In the genomic region with DNA sequence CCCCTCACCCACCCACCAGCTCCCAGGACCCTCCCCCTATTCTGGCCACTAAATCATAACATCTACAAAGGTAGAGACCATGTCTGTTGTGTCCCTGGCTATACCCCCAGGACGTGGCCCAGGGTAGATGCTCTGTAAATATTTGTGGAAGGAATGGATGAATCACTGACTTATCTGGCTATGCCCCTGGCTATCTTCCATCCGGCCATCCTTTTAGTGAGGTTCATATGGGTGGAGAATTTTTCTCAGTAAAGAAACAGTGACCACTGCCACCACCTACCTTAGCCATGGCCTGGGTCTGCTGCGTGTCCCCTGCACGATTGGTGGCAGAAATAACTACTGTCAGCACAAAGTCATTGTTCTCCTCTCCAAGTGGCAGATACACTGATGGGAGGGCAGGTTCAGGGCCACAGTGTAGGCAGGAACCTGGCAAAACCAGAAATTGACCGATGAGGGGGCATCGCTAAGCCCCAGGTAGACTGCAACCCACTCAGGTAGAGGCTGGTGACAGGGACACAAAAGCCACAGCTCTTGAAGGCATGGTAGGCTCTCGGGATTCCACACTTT, we compare ENCODE assay signal across 14 cellular contexts.
A peak's percentile ranks its signal among the peaks of the same experiment; 100 is the strongest.
DNase-seq lines count a peak whose midpoint lies in the region; ATAC-seq, FAIRE-seq and TF ChIP-seq lines count a peak whose summit lies in the region.
"Had no signal": no experiment of that assay in that cellular context is flagged by ENCODE, and none has a peak within 500 bp of the region (broad histone marks: within the 10 kb centered on the region; RNA-seq: fewer than 3 reads in every experiment).

No MANE protein-coding gene starts in this region.

- FAIRE-seq in urothelium cell line (lab: Jason Lieb, UNC): peak; percentile 86
- FAIRE-seq: GM12891 had no signal

- TF ChIP-seq CTCF in fibroblast of pulmonary artery (IDR thresholded peaks at IDR 0.05; ENCODE audit: low read length, missing control alignments): no peak

- DNase-seq in GM04503 (ENCODE audit: low read depth) (peak; percentile 28), fibroblast of pulmonary artery (ENCODE audit: low read depth) (peak; percentile 23), urothelium cell line (ENCODE audit: low spot score) (peak; percentile 62), AML-193 (lab: John Stamatoyannopoulos, UW) (no peak), hippocampal formation (lab: John Stamatoyannopoulos, UW) (no peak)
- DNase-seq in stimulated activated CD4-positive, alpha-beta T cell treated with anti-CD3 and anti-CD28 coated beads, Interleukin-2, amount 100 ng/mL, for 48 hours: no peak
- DNase-seq: anterior cingulate cortex; DMS 273 treated with DMSO at 0.1 percent for 48 hours; effector memory CD4-positive, alpha-beta T cell; heart right ventricle; SW 1271 had no signal

- ATAC-seq in SK-N-SH treated with all-trans-retinoic acid at 6 μM for 48 hours: peak; percentile 85
- ATAC-seq: activated CD4-positive, CD25-positive, alpha-beta regulatory T cell treated with anti-CD3 and anti-CD28 coated beads, Interleukin-2, amount 50 U/mL, for 24 hours; heart right ventricle had no signal

- H3K4me3 ChIP-seq in fibroblast of pulmonary artery (replicated peaks; ENCODE audit: low read depth, low read length): no peak overlapping the region
- H3K4me3 ChIP-seq: heart right ventricle had no signal

TF ChIP-seq in SK-N-SH treated with all-trans-retinoic acid at 6 μM for 48 hours, 23 proteins besides CTCF, POLR2A, EP300 and RAD21:
- no peak for TF ChIP-seq GLIS3 (CRISPR knock-in tag; IDR thresholded peaks at IDR 0.05)
- no peak for TF ChIP-seq ZNF565 (CRISPR knock-in tag; conservative IDR thresholded peaks at IDR 0.05; ENCODE audit: low read depth)
- no peak for TF ChIP-seq RARB (CRISPR knock-in tag; IDR thresholded peaks at IDR 0.05)
- no peak for TF ChIP-seq ZFP3 (CRISPR knock-in tag; IDR thresholded peaks at IDR 0.05)
- no peak for TF ChIP-seq ARNTL (CRISPR knock-in tag; IDR thresholded peaks at IDR 0.05; ENCODE audit: borderline replicate concordance, low read depth)
- TF ChIP-seq TOX (CRISPR knock-in tag; IDR thresholded peaks at IDR 0.05; ENCODE audit: borderline replicate concordance): no peak
- TF ChIP-seq ZNF70 (CRISPR knock-in tag; IDR thresholded peaks at IDR 0.05): no peak

Comparison
In these comparisons a context has a peak if more than half of its experiments do, and no peak if none do; other contexts are left out.
1. DNase-seq: peak in GM04503 (single experiment), fibroblast of pulmonary artery (single experiment) and urothelium cell line (single experiment); none in AML-193 (0 of 2), stimulated activated CD4-positive, alpha-beta T cell treated with anti-CD3 and anti-CD28 coated beads, Interleukin-2, amount 100 ng/mL, for 48 hours (0 of 2) and hippocampal formation (0 of 2).